ENCODE assay signal across 35 cellular contexts in genomic region chr3:39791603-39792002, GRCh38. TPM values are rescaled to one million over a fixed set of nuclear protein-coding genes. Genes with fewer than 3 reads are reported as not detected.
"Had no signal": no experiment of that assay in that cellular context is flagged by ENCODE, and none has a peak within 500 bp of the region (broad histone marks: within the 10 kb centered on the region; RNA-seq: fewer than 3 reads in every experiment).

No MANE protein-coding gene starts in this region.

- DNase-seq: activated effector memory CD4-positive, alpha-beta T cell treated with anti-CD3 and anti-CD28 coated beads, Interleukin-2, amount 50 U/mL, for 16 hours; activated effector memory CD4-positive, alpha-beta T cell treated with Interleukin-2 at 50 U/mL for 16 hours; activated gamma-delta T cell; activated gamma-delta T cell treated with Interleukin-2 at 50 U/mL for 16 hours; activated naive CD4-positive, alpha-beta T cell; activated naive CD4-positive, alpha-beta T cell treated with anti-CD3 and anti-CD28 coated beads for 36 hours; activated naive CD4-positive, alpha-beta T cell treated with anti-CD3 and anti-CD28 coated beads, Interleukin-2, amount 10 ng/mL, durations not matched to agents 7 days and 5 days; activated naive CD4-positive, alpha-beta T cell treated with anti-CD3 and anti-CD28 coated beads, Interleukin-2, amount 50 U/mL, for 16 hours; activated naive CD4-positive, alpha-beta T cell treated with Interleukin-2 at 50 U/mL for 16 hours; activated naive CD8-positive, alpha-beta T cell treated with anti-CD3 and anti-CD28 coated beads for 36 hours; activated naive CD8-positive, alpha-beta T cell treated with anti-CD3 and anti-CD28 coated beads, Interleukin-2, amount 10 ng/mL, durations not matched to agents 7 days and 5 days; activated naive CD8-positive, alpha-beta T cell treated with anti-CD3 and anti-CD28 coated beads, Interleukin-2, amount 50 U/mL, for 24 hours; activated T-cell treated with anti-CD3 and anti-CD28 coated beads, Interleukin-2, amount 50 U/mL, for 24 hours; activated T-cell treated with anti-CD3 and anti-CD28 coated beads, Interleukin-2, amount 50 U/mL, for 4 hours; activated T-cell treated with anti-CD3 and anti-CD28 coated beads, Interleukin-2, amount 50 U/mL, for 48 hours; activated T-cell treated with anti-CD3 and anti-CD28 coated beads, Interleukin-2, amount 50 U/mL, for 72 hours; adrenal gland; amniotic stem cell; amygdala; anterior cingulate cortex; aorta; body of pancreas; brain microvascular endothelial cell; caudate nucleus; central memory CD4-positive, alpha-beta T cell; cerebellar nuclear complex had no signal

- H3K27me3 ChIP-seq: adrenal gland, ascending aorta, body of pancreas, brain microvascular endothelial cell, breast epithelium, cardiac muscle cell had no signal

- H3K9me3 ChIP-seq: adrenal gland, ascending aorta, body of pancreas, breast epithelium had no signal

- H3K4me3 ChIP-seq: adrenal gland, ascending aorta, body of pancreas, breast epithelium, cardiac muscle cell had no signal

- H3K36me3 ChIP-seq: adrenal gland, ascending aorta, brain microvascular endothelial cell, breast epithelium, cardiac muscle cell had no signal

- FAIRE-seq: astrocyte, bronchial epithelial cell had no signal

- ATAC-seq: activated naive CD4-positive, alpha-beta T cell treated with anti-CD3 and anti-CD28 coated beads, Interleukin-2, amount 50 U/mL, for 72 hours; activated naive CD8-positive, alpha-beta T cell treated with anti-CD3 and anti-CD28 coated beads, Interleukin-2, amount 50 U/mL, for 24 hours; activated T-cell treated with anti-CD3 and anti-CD28 coated beads, Interleukin-2, amount 50 U/mL, for 4 hours; activated T-cell treated with anti-CD3 and anti-CD28 coated beads, Interleukin-2, amount 50 U/mL, for 72 hours; activated T-helper 17 cell treated with anti-CD3 and anti-CD28 coated beads, Interleukin-2, amount 50 U/mL, for 72 hours; body of pancreas had no signal

- H3K27ac ChIP-seq: adrenal gland, ascending aorta, body of pancreas, brain microvascular endothelial cell, breast epithelium, cardiac muscle cell had no signal

- H3K4me1 ChIP-seq: adrenal gland, ascending aorta, body of pancreas, breast epithelium had no signal

RNA-seq across cellular contexts. Expression of gene MYRIP, which starts 17.8 kb away (rescaled TPM):
- total RNA-seq: activated naive CD4-positive, alpha-beta T cell treated with anti-CD3 and anti-CD28 coated beads for 36 hours; activated naive CD4-positive, alpha-beta T cell treated with anti-CD3 and anti-CD28 coated beads, Interleukin-2, amount 50 U/mL, for 72 hours; activated naive CD8-positive, alpha-beta T cell treated with anti-CD3 and anti-CD28 coated beads for 36 hours; activated naive CD8-positive, alpha-beta T cell treated with anti-CD3 and anti-CD28 coated beads, Interleukin-2, amount 10 ng/mL, durations not matched to agents 7 days and 5 days; activated T-cell treated with anti-CD3 and anti-CD28 coated beads, Interleukin-2, amount 50 U/mL, for 4 hours; activated T-cell treated with anti-CD3 and anti-CD28 coated beads, Interleukin-2, amount 50 U/mL, for 72 hours; activated T-helper 1 cell treated with anti-CD3 and anti-CD28 coated beads, Interleukin-12 subunit alpha, Interleukin-12 subunit beta, Interleukin-2, Interleukin-4 antibody, amounts not matched to agents 30 ng/mL and 10 ng/mL and 1 ng/mL, durations not matched to agents 14 hours and 24 hours and 36 hours; activated T-helper 17 cell treated with anti-CD3 and anti-CD28 coated beads, Interleukin-2, amount 50 U/mL, for 72 hours; activated T-helper 2 cell treated with anti-CD3 and anti-CD28 coated beads, Interferon-gamma antibody, Interleukin-2, Interleukin-4, amounts not matched to agents 10 μg/mL and 5 μg/mL and 100 μg/mL, durations not matched to agents 14 hours and 24 hours and 36 hours; bronchial epithelial cell had no signal
